1 cellular context compared by ENCODE assay signal in genomic region chr1:222171005-222171404, GRCh38.
TF ChIP-seq lines count a peak whose summit lies in the region.

No MANE protein-coding gene starts in this region.

TF ChIP-seq in K562, 482 proteins besides CTCF, POLR2A, EP300 and RAD21 (continued from another document):
- TF ChIP-seq, protein P1, sequence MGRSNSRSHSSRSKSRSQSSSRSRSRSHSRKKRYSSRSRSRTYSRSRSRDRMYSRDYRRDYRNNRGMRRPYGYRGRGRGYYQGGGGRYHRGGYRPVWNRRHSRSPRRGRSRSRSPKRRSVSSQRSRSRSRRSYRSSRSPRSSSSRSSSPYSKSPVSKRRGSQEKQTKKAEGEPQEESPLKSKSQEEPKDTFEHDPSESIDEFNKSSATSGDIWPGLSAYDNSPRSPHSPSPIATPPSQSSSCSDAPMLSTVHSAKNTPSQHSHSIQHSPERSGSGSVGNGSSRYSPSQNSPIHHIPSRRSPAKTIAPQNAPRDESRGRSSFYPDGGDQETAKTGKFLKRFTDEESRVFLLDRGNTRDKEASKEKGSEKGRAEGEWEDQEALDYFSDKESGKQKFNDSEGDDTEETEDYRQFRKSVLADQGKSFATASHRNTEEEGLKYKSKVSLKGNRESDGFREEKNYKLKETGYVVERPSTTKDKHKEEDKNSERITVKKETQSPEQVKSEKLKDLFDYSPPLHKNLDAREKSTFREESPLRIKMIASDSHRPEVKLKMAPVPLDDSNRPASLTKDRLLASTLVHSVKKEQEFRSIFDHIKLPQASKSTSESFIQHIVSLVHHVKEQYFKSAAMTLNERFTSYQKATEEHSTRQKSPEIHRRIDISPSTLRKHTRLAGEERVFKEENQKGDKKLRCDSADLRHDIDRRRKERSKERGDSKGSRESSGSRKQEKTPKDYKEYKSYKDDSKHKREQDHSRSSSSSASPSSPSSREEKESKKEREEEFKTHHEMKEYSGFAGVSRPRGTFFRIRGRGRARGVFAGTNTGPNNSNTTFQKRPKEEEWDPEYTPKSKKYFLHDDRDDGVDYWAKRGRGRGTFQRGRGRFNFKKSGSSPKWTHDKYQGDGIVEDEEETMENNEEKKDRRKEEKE (IDR thresholded peaks at IDR 0.05; ENCODE audit: borderline replicate concordance in 1 of 2, control insufficient read depth in 1 of 2, low read depth in 2 of 2, low read length in 1 of 2): no peak
- no peak for TF ChIP-seq PHTF2 (CRISPR knock-in tag; IDR thresholded peaks at IDR 0.05)
- no peak for TF ChIP-seq HNRNPL (IDR thresholded peaks at IDR 0.05; ENCODE audit: low read depth, low read length)
- no peak for TF ChIP-seq CBX2 (IDR thresholded peaks at IDR 0.05; ENCODE audit: insufficient read depth, low read length, poor library complexity, severe bottlenecking)
- no peak for TF ChIP-seq U2AF2 (optimal IDR thresholded peaks at IDR 0.05; ENCODE audit: low read depth, low read length)
- TF ChIP-seq POLR2G (IDR thresholded peaks at IDR 0.05; ENCODE audit: low read depth, low read length): no peak
- TF ChIP-seq ZNF583 (CRISPR knock-in tag; IDR thresholded peaks at IDR 0.05): no peak
- no peak for TF ChIP-seq HNRNPH1 (optimal IDR thresholded peaks at IDR 0.05; ENCODE audit: low read depth, low read length)
- TF ChIP-seq, protein P2, sequence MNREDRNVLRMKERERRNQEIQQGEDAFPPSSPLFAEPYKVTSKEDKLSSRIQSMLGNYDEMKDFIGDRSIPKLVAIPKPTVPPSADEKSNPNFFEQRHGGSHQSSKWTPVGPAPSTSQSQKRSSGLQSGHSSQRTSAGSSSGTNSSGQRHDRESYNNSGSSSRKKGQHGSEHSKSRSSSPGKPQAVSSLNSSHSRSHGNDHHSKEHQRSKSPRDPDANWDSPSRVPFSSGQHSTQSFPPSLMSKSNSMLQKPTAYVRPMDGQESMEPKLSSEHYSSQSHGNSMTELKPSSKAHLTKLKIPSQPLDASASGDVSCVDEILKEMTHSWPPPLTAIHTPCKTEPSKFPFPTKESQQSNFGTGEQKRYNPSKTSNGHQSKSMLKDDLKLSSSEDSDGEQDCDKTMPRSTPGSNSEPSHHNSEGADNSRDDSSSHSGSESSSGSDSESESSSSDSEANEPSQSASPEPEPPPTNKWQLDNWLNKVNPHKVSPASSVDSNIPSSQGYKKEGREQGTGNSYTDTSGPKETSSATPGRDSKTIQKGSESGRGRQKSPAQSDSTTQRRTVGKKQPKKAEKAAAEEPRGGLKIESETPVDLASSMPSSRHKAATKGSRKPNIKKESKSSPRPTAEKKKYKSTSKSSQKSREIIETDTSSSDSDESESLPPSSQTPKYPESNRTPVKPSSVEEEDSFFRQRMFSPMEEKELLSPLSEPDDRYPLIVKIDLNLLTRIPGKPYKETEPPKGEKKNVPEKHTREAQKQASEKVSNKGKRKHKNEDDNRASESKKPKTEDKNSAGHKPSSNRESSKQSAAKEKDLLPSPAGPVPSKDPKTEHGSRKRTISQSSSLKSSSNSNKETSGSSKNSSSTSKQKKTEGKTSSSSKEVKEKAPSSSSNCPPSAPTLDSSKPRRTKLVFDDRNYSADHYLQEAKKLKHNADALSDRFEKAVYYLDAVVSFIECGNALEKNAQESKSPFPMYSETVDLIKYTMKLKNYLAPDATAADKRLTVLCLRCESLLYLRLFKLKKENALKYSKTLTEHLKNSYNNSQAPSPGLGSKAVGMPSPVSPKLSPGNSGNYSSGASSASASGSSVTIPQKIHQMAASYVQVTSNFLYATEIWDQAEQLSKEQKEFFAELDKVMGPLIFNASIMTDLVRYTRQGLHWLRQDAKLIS (CRISPR knock-in tag; IDR thresholded peaks at IDR 0.05): no peak
- no peak for TF ChIP-seq ZBTB2 (IDR thresholded peaks at IDR 0.05)
- TF ChIP-seq ZNF551 (CRISPR knock-in tag; IDR thresholded peaks at IDR 0.05): no peak
- TF ChIP-seq ZNF584 (CRISPR knock-in tag; IDR thresholded peaks at IDR 0.05; ENCODE audit: low read depth): no peak
- TF ChIP-seq ZZZ3 (IDR thresholded peaks at IDR 0.05): no peak
- no peak for TF ChIP-seq ZNF354B (CRISPR knock-in tag; IDR thresholded peaks at IDR 0.05)
